ENCODE assay signal across 10 cellular contexts in the genomic region with DNA sequence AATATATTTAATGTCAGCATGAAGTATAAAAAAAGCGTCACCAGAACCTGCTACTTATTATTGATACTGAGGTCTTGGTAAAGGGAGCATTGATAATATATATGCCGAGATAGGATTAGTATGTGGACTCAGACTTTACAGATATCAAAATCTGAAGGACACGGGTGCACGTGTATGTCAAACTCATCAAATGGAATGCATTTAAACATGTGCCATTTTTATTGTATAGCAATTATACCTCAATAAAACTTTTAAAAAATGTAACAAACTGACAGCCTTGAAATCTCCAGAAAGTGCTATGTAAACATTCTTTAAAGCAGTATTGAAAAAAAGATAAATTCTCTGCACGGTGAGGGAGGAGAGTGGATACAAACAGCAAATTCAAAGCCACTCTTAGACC.
DNase-seq lines count a peak whose midpoint lies in the region; ATAC-seq and TF ChIP-seq lines count a peak whose summit lies in the region.
"Had no signal": no experiment of that assay in that cellular context is flagged by ENCODE, and none has a peak within 500 bp of the region (broad histone marks: within the 10 kb centered on the region; RNA-seq: fewer than 3 reads in every experiment).

No MANE protein-coding gene starts in this region.

- H3K36me3 ChIP-seq in breast epithelium (no peaks in the 10 kb centered on the region), mucosa of descending colon (ENCODE audit: low read depth) (no peaks in the 10 kb centered on the region)

- TF ChIP-seq POLR2A in breast epithelium (IDR thresholded peaks at IDR 0.05): no peak

- no peak for ATAC-seq in stimulated activated naive CD8-positive, alpha-beta T cell treated with anti-CD3 and anti-CD28 coated beads, Interleukin-15, Interleukin-2, amounts not matched to agents 100 U/mL and 50 U/mL, for 24 hours
- ATAC-seq in mucosa of descending colon (no peak), GM18520 (IDR thresholded peaks at IDR 0.05; ENCODE audit: unreplicated experiment) (no peak), HG03280 (IDR thresholded peaks at IDR 0.05; ENCODE audit: unreplicated experiment) (no peak)

- H3K27me3 Mint-ChIP-seq in stimulated activated naive CD8-positive, alpha-beta T cell treated with anti-CD3 and anti-CD28 coated beads, Interleukin-15, Interleukin-2, amounts not matched to agents 100 ng/mL and 50 ng/mL, for 24 hours: no peaks in the 10 kb centered on the region

- no peaks in the 10 kb centered on the region for H3K27me3 ChIP-seq in breast epithelium

- H3K4me3 Mint-ChIP-seq in stimulated activated naive CD8-positive, alpha-beta T cell treated with anti-CD3 and anti-CD28 coated beads, Interleukin-15, Interleukin-2, amounts not matched to agents 100 ng/mL and 50 ng/mL, for 24 hours: peak overlapping the region; percentile 97

- H3K27ac ChIP-seq in breast epithelium: no peak overlapping the region

- H3K4me3 ChIP-seq in breast epithelium: peak overlapping the region; percentile 75 to 94 (median 89)
- peak overlapping the region; percentile 78 for H3K4me3 ChIP-seq in mucosa of descending colon

- TF ChIP-seq CTCF in breast epithelium (IDR thresholded peaks at IDR 0.05) (no peak), mucosa of descending colon (IDR thresholded peaks at IDR 0.05) (no peak)

- peak overlapping the region; percentile 96 for H3K27ac Mint-ChIP-seq in stimulated activated naive CD8-positive, alpha-beta T cell treated with anti-CD3 and anti-CD28 coated beads, Interleukin-15, Interleukin-2, amounts not matched to agents 100 ng/mL and 50 ng/mL, for 24 hours

- no peaks in the 10 kb centered on the region for H3K4me1 ChIP-seq in breast epithelium
- no peaks in the 10 kb centered on the region for H3K4me1 ChIP-seq in mucosa of descending colon (ENCODE audit: low read depth)

- DNase-seq in stimulated activated naive CD8-positive, alpha-beta T cell treated with anti-CD3 and anti-CD28 coated beads, Interleukin-15, Interleukin-2, amounts not matched to agents 100 U/mL and 50 U/mL, for 24 hours: no peak
- DNase-seq in breast epithelium (ENCODE audit: low spot score in 2 of 2) (no peak), mucosa of descending colon (no peak), NCI-H774 (lab: John Stamatoyannopoulos, UW) (no peak), SK-N-DZ (ENCODE audit: low spot score) (no peak)
- DNase-seq: amniotic stem cell, NCI-H1417 treated with DMSO at 0.1 percent for 48 hours had no signal

- H3K4me1 Mint-ChIP-seq in stimulated activated naive CD8-positive, alpha-beta T cell treated with anti-CD3 and anti-CD28 coated beads, Interleukin-15, Interleukin-2, amounts not matched to agents 100 ng/mL and 50 ng/mL, for 24 hours (ENCODE audit: low read depth): peaks cover 12% of the 10 kb centered on the region

- intact Hi-C loops in breast epithelium (cut with DNase I; ENCODE audit: low total_unique reads) (no loop called here), mucosa of descending colon (cut with DNase I, micrococcal nuclease) (no loop called here)

- H3K9me3 ChIP-seq in breast epithelium (no peaks in the 10 kb centered on the region), mucosa of descending colon (no peaks in the 10 kb centered on the region)

- peaks cover 7% of the 10 kb centered on the region for H3K36me3 Mint-ChIP-seq in stimulated activated naive CD8-positive, alpha-beta T cell treated with anti-CD3 and anti-CD28 coated beads, Interleukin-15, Interleukin-2, amounts not matched to agents 100 ng/mL and 50 ng/mL, for 24 hours (ENCODE audit: low read depth)

- no peaks in the 10 kb centered on the region for H3K9me3 Mint-ChIP-seq in stimulated activated naive CD8-positive, alpha-beta T cell treated with anti-CD3 and anti-CD28 coated beads, Interleukin-15, Interleukin-2, amounts not matched to agents 100 ng/mL and 50 ng/mL, for 24 hours
